ENCODE assay signal across 8 cellular contexts in the genomic region with DNA sequence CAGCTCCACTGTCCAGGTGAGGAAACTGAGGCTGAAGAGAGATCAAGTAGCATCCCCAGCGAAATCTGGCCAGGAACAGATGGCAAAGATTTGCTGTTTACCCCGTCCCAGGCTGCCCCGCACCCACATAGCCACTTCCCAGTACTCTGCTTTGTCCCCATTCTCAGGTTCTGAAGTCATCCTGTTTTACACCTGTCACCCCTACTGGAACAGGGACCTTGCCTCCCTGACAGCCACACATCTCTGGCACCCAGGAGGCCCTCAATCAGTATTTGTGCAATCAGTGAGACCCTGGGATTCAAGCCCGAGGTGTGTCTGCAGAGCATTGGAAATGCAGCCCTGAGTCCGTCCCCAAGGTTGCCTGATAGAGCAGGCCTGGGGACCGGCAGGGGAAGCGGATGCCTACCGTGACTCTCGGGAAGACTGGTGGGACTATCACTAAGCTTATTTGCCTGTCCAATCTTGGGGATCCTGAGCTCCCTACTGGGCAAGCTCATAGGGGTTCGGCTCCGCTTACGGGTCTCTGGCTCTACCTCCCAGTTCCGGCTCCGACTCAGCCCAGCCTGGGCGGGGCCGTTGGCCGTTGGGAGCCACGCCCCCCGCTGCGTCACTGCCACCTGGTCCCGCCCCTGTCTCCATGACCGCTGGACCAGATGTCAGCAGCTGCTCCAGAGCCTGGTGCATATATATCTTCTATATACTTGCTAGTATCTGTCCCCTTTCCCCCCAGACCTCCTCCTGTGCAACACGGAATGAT. TPM values are rescaled to one million over a fixed set of nuclear protein-coding genes. Genes with fewer than 3 reads are reported as not detected.
DNase-seq lines count a peak whose midpoint lies in the region; ATAC-seq, FAIRE-seq and TF ChIP-seq lines count a peak whose summit lies in the region.

No MANE protein-coding gene starts in this region.

- in situ Hi-C loops in G401 (cut with HindIII; ENCODE audit: low sequenced_read_pairs) = no loop called here
- in situ Hi-C loops in HAP-1 (cut with MboI; ENCODE audit: low sequenced_read_pairs) = no loop called here

- no peaks in the 10 kb centered on the region for H3K9me3 Mint-ChIP-seq in central memory CD8-positive, alpha-beta T cell

- no peaks in the 10 kb centered on the region for H3K27me3 ChIP-seq in HAP-1 (ENCODE audit: low read depth)

- peak overlapping the region; percentile 49 for H3K27ac Mint-ChIP-seq in central memory CD8-positive, alpha-beta T cell (ENCODE audit: low read depth)

- peaks cover 8% of the 10 kb centered on the region for H3K4me1 ChIP-seq in HAP-1
- H3K4me1 ChIP-seq in kidney (ENCODE audit: control insufficient read depth in 1 of 2, insufficient read depth in 1 of 2, low read depth in 1 of 2, low read length in 2 of 2) = peaks cover 5% of the 10 kb centered on the region in 2 donors

- ATAC-seq in central memory CD8-positive, alpha-beta T cell (replicated peaks; ENCODE audit: extremely low read depth, poor library complexity, severe bottlenecking) = peak; percentile 85

- peak overlapping the region; percentile 72 for H3K4me3 Mint-ChIP-seq in central memory CD8-positive, alpha-beta T cell

- H3K4me1 Mint-ChIP-seq in central memory CD8-positive, alpha-beta T cell = peaks cover 16% of the 10 kb centered on the region

- no peak overlapping the region for H3K27ac ChIP-seq in kidney (ENCODE audit: low read depth in 2 of 2, low read length in 2 of 2)

- no peaks in the 10 kb centered on the region for H3K9me3 ChIP-seq in HAP-1
- no peaks in the 10 kb centered on the region for H3K9me3 ChIP-seq in kidney (ENCODE audit: control insufficient read depth in 1 of 2, low read length in 2 of 2)

- no peaks in the 10 kb centered on the region for H3K27me3 Mint-ChIP-seq in central memory CD8-positive, alpha-beta T cell

- peaks cover 3% of the 10 kb centered on the region for H3K36me3 Mint-ChIP-seq in central memory CD8-positive, alpha-beta T cell (ENCODE audit: insufficient read depth)

- H3K4me3 ChIP-seq in HAP-1 = peak overlapping the region; percentile 16
- H3K4me3 ChIP-seq in kidney (ENCODE audit: low read length in 2 of 2) = peak overlapping the region; percentile 16 to 66

- H3K9ac ChIP-seq in kidney (ENCODE audit: low read length in 2 of 2) = peak overlapping the region in 1 of 2 donors; percentile 58

- intact Hi-C loops in kidney (cut with DNase I) = no loop called here

- TF ChIP-seq CTCF in kidney (IDR thresholded peaks at IDR 0.05; ENCODE audit: borderline replicate concordance, extremely low read depth, insufficient read depth) = no peak

- peak; percentile 83 for DNase-seq in G401 (ENCODE audit: low spot score)
- DNase-seq in HAP-1 (ENCODE audit: low spot score in 2 of 2) = peak; percentile 33 to 83
- DNase-seq in NCI-H146 treated with DMSO at 0.1 percent for 48 hours (lab: John Stamatoyannopoulos, UW; ENCODE audit: unreplicated experiment) = peak; percentile 30
- peak; percentile 84 for DNase-seq in activated CD4-positive, CD25-positive, alpha-beta regulatory T cell treated with anti-CD3 and anti-CD28 coated beads, Interleukin-2, amount 50 U/mL, for 72 hours
- peak; percentile 78 to 79 for DNase-seq in central memory CD8-positive, alpha-beta T cell (ENCODE audit: low spot score in 2 of 2)
- DNase-seq in kidney = peak; percentile 91
- DNase-seq in stimulated activated CD4-positive, alpha-beta T cell treated with anti-CD3 and anti-CD28 coated beads, Interleukin-12 subunit alpha, Interleukin-12 subunit beta, amount 100 ng/mL, for 48 hours (ENCODE audit: low read depth in 2 of 3, low spot score in 1 of 3) = peak; percentile 42 to 81 (median 71)
- no peak for DNase-seq in AML-193 (lab: John Stamatoyannopoulos, UW)

- FAIRE-seq in kidney (lab: Jason Lieb, UNC) = no peak

- peaks cover under 1% of the 10 kb centered on the region; the same call in 1 of the 2 replicates for H3K36me3 ChIP-seq in HAP-1 (replicated peaks)
- no peaks in the 10 kb centered on the region for H3K36me3 ChIP-seq in kidney (ENCODE audit: control insufficient read depth in 1 of 2, insufficient read depth in 2 of 2, low read length in 2 of 2)

RNA-seq across cellular contexts. Expression of gene FANCD2, which starts 17.5 kb away (rescaled TPM):
- 17.8 and 43.1 TPM in 2 replicates for total RNA-seq in G401 (2014; rRNA removed; shearing (Covaris generic))
- 4.8 TPM for total RNA-seq in kidney
- polyA plus RNA-seq in kidney (ENCODE audit: insufficient read depth, low read depth, low replicate concordance) = 0.86 TPM

RNA-seq across cellular contexts. Expression of gene EMC3, which starts 22.1 kb away (rescaled TPM):
- total RNA-seq in G401 (2014; rRNA removed; shearing (Covaris generic)) = 30.3 and 63.2 TPM in 2 replicates
- 63.5 TPM for total RNA-seq in kidney
- polyA plus RNA-seq in kidney (ENCODE audit: insufficient read depth, low read depth, low replicate concordance) = 107 TPM

RNA-seq across cellular contexts. Expression of gene PRRT3, which starts 56.6 kb away (rescaled TPM):
- 8.6 and 11.5 TPM in 2 replicates for total RNA-seq in G401 (2014; rRNA removed; shearing (Covaris generic))
- total RNA-seq in kidney = 3.9 TPM
- polyA plus RNA-seq in kidney (ENCODE audit: insufficient read depth, low read depth, low replicate concordance) = 3.6 TPM

Comparison
In these comparisons a context has a peak if more than half of its experiments do, and no peak if none do; other contexts are left out.
1. DNase-seq: peak in G401 (single experiment), HAP-1 (2 of 2), NCI-H146 treated with DMSO at 0.1 percent for 48 hours (single experiment), activated CD4-positive, CD25-positive, alpha-beta regulatory T cell treated with anti-CD3 and anti-CD28 coated beads, Interleukin-2, amount 50 U/mL, for 72 hours (single experiment), central memory CD8-positive, alpha-beta T cell (2 of 2), kidney (single experiment) and stimulated activated CD4-positive, alpha-beta T cell treated with anti-CD3 and anti-CD28 coated beads, Interleukin-12 subunit alpha, Interleukin-12 subunit beta, amount 100 ng/mL, for 48 hours (3 of 3); none in AML-193 (0 of 2).